Comparison of ENCODE assay signal across 8 cellular contexts in the genomic region with DNA sequence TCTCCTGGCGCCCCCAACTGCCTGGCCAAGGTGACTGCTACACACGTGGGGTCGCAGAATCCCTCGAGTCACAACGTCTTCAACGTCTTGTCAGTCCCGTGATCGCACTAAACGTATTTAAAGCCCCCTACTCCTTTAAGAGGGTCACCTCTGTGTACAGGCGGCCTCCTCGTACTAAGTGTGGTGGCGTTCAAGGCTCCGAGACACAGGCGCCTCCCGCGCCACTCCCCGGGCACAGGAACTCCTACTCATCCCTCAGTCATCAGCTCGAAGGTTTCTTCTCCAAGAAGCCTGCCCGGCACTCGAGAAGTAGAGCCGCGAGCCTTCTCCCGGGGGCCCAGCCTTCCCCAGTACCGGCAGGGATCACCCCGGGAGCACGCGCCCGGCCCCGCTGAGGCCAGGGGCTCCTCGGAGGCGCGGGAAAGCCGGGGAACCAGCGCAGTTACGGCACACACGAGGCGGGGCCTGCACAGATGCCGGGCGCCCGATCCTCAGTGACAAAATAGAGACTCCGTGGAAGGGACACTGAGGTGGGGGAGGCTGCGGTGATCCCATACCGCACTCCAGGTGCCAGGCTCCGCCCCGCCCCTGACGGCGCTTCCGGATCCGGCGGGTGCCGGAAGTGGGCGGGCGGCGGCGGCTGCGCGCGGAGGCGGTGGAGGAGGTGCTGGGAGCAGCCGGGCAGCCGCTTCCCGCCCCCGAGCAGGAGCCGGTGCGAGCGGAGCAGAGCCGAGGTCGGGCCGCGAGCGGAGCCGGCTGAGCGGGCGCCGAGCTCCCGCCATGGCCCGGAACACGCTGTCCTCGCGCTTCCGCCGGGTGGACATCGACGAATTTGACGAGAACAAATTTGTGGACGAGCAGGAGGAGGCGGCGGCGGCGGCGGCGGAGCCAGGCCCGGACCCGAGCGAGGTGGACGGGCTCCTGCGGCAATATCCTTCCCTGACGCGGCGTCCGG. TPM values are rescaled to one million over a fixed set of nuclear protein-coding genes. Genes with fewer than 3 reads are reported as not detected.
DNase-seq lines count a peak whose midpoint lies in the region; ATAC-seq and TF ChIP-seq lines count a peak whose summit lies in the region.

No MANE protein-coding gene starts in this region.

- peaks cover 6% of the 10 kb centered on the region for H3K27me3 Mint-ChIP-seq in neural progenitor cell (ENCODE audit: insufficient read depth, low read depth)

- H3K4me1 Mint-ChIP-seq in neural progenitor cell = peaks cover 31% of the 10 kb centered on the region

- H3K4me2 ChIP-seq in Karpas-422 (ENCODE audit: low read depth, low read length, poor library complexity, severe bottlenecking) = peak overlapping the region; percentile 98
- H3K4me2 ChIP-seq in neural progenitor cell = peak overlapping the region; percentile 85

- H4K20me1 ChIP-seq in Karpas-422 (ENCODE audit: insufficient read depth, low read depth, low read length) (peaks cover 34% of the 10 kb centered on the region), neural progenitor cell (ENCODE audit: low read depth) (peaks cover 23% of the 10 kb centered on the region)

- H3K27me3 ChIP-seq in Karpas-422 (ENCODE audit: low read length) (no peaks in the 10 kb centered on the region), neural progenitor cell (no peaks in the 10 kb centered on the region), stomach smooth muscle (ENCODE audit: control insufficient read depth in 1 of 2, insufficient read depth in 2 of 2, low read length in 2 of 2) (no peaks in the 10 kb centered on the region)

- H2AFZ ChIP-seq in Karpas-422 (ENCODE audit: low read length) (no peak overlapping the region), neural progenitor cell (replicated peaks) (peak overlapping the region; percentile 84)

- H3F3A ChIP-seq in neural progenitor cell (ENCODE audit: low read depth) = peaks cover 14% of the 10 kb centered on the region

- H3K36me3 ChIP-seq in Karpas-422 (ENCODE audit: insufficient read depth, low read length) (peaks cover 14% of the 10 kb centered on the region), neural progenitor cell (no peaks in the 10 kb centered on the region), stomach smooth muscle (ENCODE audit: control insufficient read depth in 2 of 2, insufficient read depth in 2 of 2, low read length in 2 of 2) (peaks cover 0 to 5% of the 10 kb centered on the region in 2 donors)

- ATAC-seq in GM21786 (IDR thresholded peaks at IDR 0.05; ENCODE audit: unreplicated experiment) = peak; percentile 55

- no peak overlapping the region for H3K27ac Mint-ChIP-seq in neural progenitor cell

- H3K9me3 Mint-ChIP-seq in neural progenitor cell = no peaks in the 10 kb centered on the region

- no peaks in the 10 kb centered on the region for H3K9me2 ChIP-seq in Karpas-422 (replicated peaks; ENCODE audit: insufficient read depth, low read length)

- H3K4me3 ChIP-seq in Karpas-422 (ENCODE audit: low read length) (peak overlapping the region; percentile 96), foreskin fibroblast (ENCODE audit: low read depth in 1 of 2, low read length in 2 of 2) (peak overlapping the region; percentile 84 to 94), neural progenitor cell (peak overlapping the region; percentile 97), stomach smooth muscle (ENCODE audit: low read length in 2 of 2) (peak overlapping the region; percentile 91 to 92)

- H3K9me3 ChIP-seq in Karpas-422 (ENCODE audit: low read length) (no peaks in the 10 kb centered on the region), neural progenitor cell (ENCODE audit: low read depth) (no peaks in the 10 kb centered on the region), stomach smooth muscle (ENCODE audit: control insufficient read depth in 2 of 2, low read length in 2 of 2) (no peaks in the 10 kb centered on the region)

- H3K9ac ChIP-seq in Karpas-422 (ENCODE audit: low read length) (peak overlapping the region; percentile 100), neural progenitor cell (peak overlapping the region; percentile 96), stomach smooth muscle (ENCODE audit: low read length in 2 of 2) (peak overlapping the region; percentile 96 to 99)

- TF ChIP-seq CTCF in foreskin fibroblast (IDR thresholded peaks at IDR 0.05; ENCODE audit: low read depth, low read length) = no peak
- TF ChIP-seq CTCF in neural progenitor cell (IDR thresholded peaks at IDR 0.05) = peak; percentile 42

- H3K27ac ChIP-seq in Karpas-422 (ENCODE audit: low read length) (peak overlapping the region; percentile 94), neural progenitor cell (peak overlapping the region; percentile 88), stomach smooth muscle (ENCODE audit: low read length) (peak overlapping the region; percentile 95)

- peak overlapping the region; percentile 94 for H3K4me3 Mint-ChIP-seq in neural progenitor cell

- H3K4me1 ChIP-seq in Karpas-422 (ENCODE audit: low read length) (peaks cover 53% of the 10 kb centered on the region), neural progenitor cell (peaks cover 11% of the 10 kb centered on the region), stomach smooth muscle (ENCODE audit: control insufficient read depth, insufficient read depth, low read length) (peaks cover 47% of the 10 kb centered on the region)

- H3K79me2 ChIP-seq in Karpas-422 (ENCODE audit: low read length) = peaks cover 65% of the 10 kb centered on the region
- H3K79me2 ChIP-seq in neural progenitor cell (ENCODE audit: low read depth) = peaks cover 64% of the 10 kb centered on the region

- H3K36me3 Mint-ChIP-seq in neural progenitor cell = peaks cover 6% of the 10 kb centered on the region

- peak; percentile 89 for DNase-seq in ELF-1 (ENCODE audit: low read depth, low spot score)
- DNase-seq in Karpas-422 = peak; percentile 96
- peak; percentile 45 for DNase-seq in SIG-M5 (lab: John Stamatoyannopoulos, UW)
- DNase-seq in activated gamma-delta T cell treated with anti-CD3 and anti-CD28 coated beads, Interleukin-2, amount 50 U/mL, for 16 hours (ENCODE audit: low read depth) = peak; percentile 85
- peak; percentile 83 to 96 for DNase-seq in foreskin fibroblast
- peak; percentile 92 for DNase-seq in neural progenitor cell (ENCODE audit: low spot score)

RNA-seq across cellular contexts. Expression of gene ARPC5L, which starts 6.9 kb away (rescaled TPM):
- total RNA-seq in Karpas-422 (2014; rRNA removed; shearing (Covaris generic); ENCODE audit: low replicate concordance) = 56.8 and 124 TPM in 2 replicates
- total RNA-seq in neural progenitor cell (ENCODE audit: low replicate concordance) = 24.0 and 26.2 TPM in 2 replicates

RNA-seq across cellular contexts. Expression of gene RPL35, which starts 7.0 kb away (rescaled TPM):
- total RNA-seq in Karpas-422 (2014; rRNA removed; shearing (Covaris generic); ENCODE audit: low replicate concordance) = 3,451 and 4,363 TPM in 2 replicates
- 2,408 and 2,553 TPM in 2 replicates for total RNA-seq in neural progenitor cell (ENCODE audit: low replicate concordance)

RNA-seq across cellular contexts. Expression of gene WDR38, which starts 15.5 kb away (rescaled TPM):
- total RNA-seq in Karpas-422 (2014; rRNA removed; shearing (Covaris generic); ENCODE audit: low replicate concordance) = not detected in 2 replicates
- total RNA-seq in neural progenitor cell (ENCODE audit: low replicate concordance) = not detected in 2 replicates

Comparison
In these comparisons a context has a peak if more than half of its experiments do, and no peak if none do; other contexts are left out.
1. Peak in every context shown above with its lines: DNase-seq, ATAC-seq, H3K4me3 ChIP-seq and H3K27ac ChIP-seq.
2. DNase-seq: peak in every context shown above with its lines; median percentile 96 in Karpas-422; 92 in neural progenitor cell; 90 in foreskin fibroblast; 89 in ELF-1; 85 in activated gamma-delta T cell treated with anti-CD3 and anti-CD28 coated beads, Interleukin-2, amount 50 U/mL, for 16 hours; 45 in SIG-M5.